In the genomic region with DNA sequence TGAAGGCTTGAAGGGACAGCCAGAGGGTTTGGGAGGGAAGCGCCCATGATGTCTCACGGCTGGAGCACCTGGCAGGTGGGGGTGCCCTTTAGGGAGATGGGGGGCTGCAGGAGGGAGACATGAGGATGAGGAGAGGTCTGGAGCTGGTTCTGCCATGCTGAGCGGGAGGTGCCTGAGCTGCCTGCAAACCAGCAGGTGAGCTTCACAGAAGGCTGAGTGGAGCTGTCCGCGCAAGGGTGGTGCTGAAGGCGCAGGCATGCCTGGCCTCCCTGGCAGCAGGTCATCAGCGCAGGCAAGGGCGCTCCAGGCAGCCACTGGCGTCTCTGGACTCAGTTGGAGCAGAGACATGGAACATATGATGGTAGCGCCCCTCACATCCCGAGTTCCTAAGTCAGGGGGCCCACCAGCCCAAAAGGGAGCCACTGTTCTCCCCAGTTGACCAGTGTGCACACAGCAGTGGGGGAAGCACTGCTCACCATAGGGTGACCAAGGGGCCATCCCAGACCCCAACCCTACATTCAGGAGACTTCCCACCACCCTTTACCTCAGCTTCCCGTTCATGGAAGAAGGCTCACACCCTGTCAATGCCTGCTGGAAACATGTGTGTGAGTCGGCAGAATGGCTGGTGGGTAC, we compare ENCODE assay signal across 1 cellular context.
TF ChIP-seq lines count a peak whose summit lies in the region.

No MANE protein-coding gene starts in this region.

TF ChIP-seq in IMR-90, 13 proteins besides CTCF, POLR2A, EP300 and RAD21:
- TF ChIP-seq CEBPB (IDR thresholded peaks at IDR 0.05; ENCODE audit: low read depth, low read length) (no peak), SMC3 (IDR thresholded peaks at IDR 0.05; ENCODE audit: low read depth, low read length) (no peak), MAZ (IDR thresholded peaks at IDR 0.05; ENCODE audit: borderline replicate concordance, low read depth, low read length) (no peak), FOS (IDR thresholded peaks at IDR 0.05; ENCODE audit: low read depth, low read length) (no peak), RFX5 (IDR thresholded peaks at IDR 0.05; ENCODE audit: low read depth, low read length) (no peak), RCOR1 (IDR thresholded peaks at IDR 0.05; ENCODE audit: insufficient replicate concordance, low read length) (no peak), CHD1 (IDR thresholded peaks at IDR 0.05; ENCODE audit: low read depth, low read length) (no peak), BHLHE40 (IDR thresholded peaks at IDR 0.05; ENCODE audit: low read depth, low read length) (no peak), MAFK (IDR thresholded peaks at IDR 0.05; ENCODE audit: low read depth, low read length) (no peak), MXI1 (IDR thresholded peaks at IDR 0.05; ENCODE audit: borderline replicate concordance, low read depth, low read length) (no peak), NFE2L2 (IDR thresholded peaks at IDR 0.05; ENCODE audit: low read depth, low read length) (no peak)
- TF ChIP-seq, protein P1, sequence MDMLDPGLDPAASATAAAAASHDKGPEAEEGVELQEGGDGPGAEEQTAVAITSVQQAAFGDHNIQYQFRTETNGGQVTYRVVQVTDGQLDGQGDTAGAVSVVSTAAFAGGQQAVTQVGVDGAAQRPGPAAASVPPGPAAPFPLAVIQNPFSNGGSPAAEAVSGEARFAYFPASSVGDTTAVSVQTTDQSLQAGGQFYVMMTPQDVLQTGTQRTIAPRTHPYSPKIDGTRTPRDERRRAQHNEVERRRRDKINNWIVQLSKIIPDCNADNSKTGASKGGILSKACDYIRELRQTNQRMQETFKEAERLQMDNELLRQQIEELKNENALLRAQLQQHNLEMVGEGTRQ (IDR thresholded peaks at IDR 0.05; ENCODE audit: low read depth, low read length): no peak
- TF ChIP-seq, protein P2, sequence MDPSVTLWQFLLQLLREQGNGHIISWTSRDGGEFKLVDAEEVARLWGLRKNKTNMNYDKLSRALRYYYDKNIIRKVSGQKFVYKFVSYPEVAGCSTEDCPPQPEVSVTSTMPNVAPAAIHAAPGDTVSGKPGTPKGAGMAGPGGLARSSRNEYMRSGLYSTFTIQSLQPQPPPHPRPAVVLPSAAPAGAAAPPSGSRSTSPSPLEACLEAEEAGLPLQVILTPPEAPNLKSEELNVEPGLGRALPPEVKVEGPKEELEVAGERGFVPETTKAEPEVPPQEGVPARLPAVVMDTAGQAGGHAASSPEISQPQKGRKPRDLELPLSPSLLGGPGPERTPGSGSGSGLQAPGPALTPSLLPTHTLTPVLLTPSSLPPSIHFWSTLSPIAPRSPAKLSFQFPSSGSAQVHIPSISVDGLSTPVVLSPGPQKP (IDR thresholded peaks at IDR 0.05; ENCODE audit: borderline replicate concordance, low read depth, low read length): no peak
